Comparison of ENCODE assay signal across 27 cellular contexts in the genomic region with DNA sequence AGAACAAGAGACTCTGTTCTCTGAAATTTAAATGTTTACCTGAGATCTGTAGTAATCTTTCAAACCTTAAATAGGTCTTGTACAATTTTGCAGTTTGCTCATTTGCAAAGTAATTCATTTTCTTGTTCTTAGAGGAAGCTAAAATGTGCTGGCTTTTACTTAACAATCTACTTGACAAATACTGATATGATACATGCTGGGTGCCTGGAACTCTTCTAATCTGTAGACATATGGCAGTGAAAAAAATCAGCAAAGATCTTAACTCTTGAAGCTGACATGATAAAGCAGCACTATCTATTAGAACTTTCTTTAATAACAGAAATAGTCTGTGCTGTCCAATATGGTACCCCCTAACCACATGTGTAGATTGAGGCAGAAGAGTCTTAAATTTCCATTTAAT.
"Had no signal": no experiment of that assay in that cellular context is flagged by ENCODE, and none has a peak within 500 bp of the region (broad histone marks: within the 10 kb centered on the region; RNA-seq: fewer than 3 reads in every experiment).

No MANE protein-coding gene starts in this region.

- H3K27me3 ChIP-seq: left lung, pancreas, stomach, tibial artery, uterus had no signal

- FAIRE-seq: islet of Langerhans, kidney, pancreas had no signal

- H3K36me3 ChIP-seq: left lung, lower lobe of right lung, pancreas, prostate gland, stomach, thoracic aorta, tibial artery, uterus had no signal

- H3K9me3 ChIP-seq: left lung, lower lobe of right lung, pancreas, prostate gland, stomach, thoracic aorta, tibial artery, uterus had no signal

- H3K4me3 ChIP-seq: left lung, lower lobe of right lung, pancreas, prostate gland, skin epidermis, stomach, thoracic aorta, tibial artery, uterus had no signal

- ATAC-seq: left colon; left lung; lower lobe of right lung; naive thymus-derived CD8-positive, alpha-beta T cell; pancreas; right cardiac atrium; sciatic nerve; stimulated activated naive B cell treated with anti-CD40 and anti-IgM and Interleukin-4, amounts not matched to agents 10 μg/mL and 1 μg/mL and 100 μg/mL, for 72 hours; stimulated activated naive CD8-positive, alpha-beta T cell treated with anti-CD3 and anti-CD28 coated beads, Interleukin-15, Interleukin-2, amounts not matched to agents 100 U/mL and 50 U/mL, for 24 hours had no signal

- H3K4me1 ChIP-seq: left lung, lower lobe of right lung, pancreas, prostate gland, stomach, tibial artery, uterus had no signal

- DNase-seq: immature natural killer cell; kidney; left colon; left lung; lower lobe of right lung; mammary epithelial cell; mesenchymal stem cell; naive thymus-derived CD8-positive, alpha-beta T cell; nucleus accumbens; pancreas; posterior cingulate gyrus; retina; right cardiac atrium; stimulated activated CD4-positive, alpha-beta T cell treated with anti-CD3 and anti-CD28 coated beads, Interleukin-12 subunit alpha, Interleukin-12 subunit beta, amount 100 ng/mL, for 4 hours; stimulated activated CD4-positive, alpha-beta T cell treated with anti-CD3 and anti-CD28 coated beads, Interleukin-15, amount 100 ng/mL, for 24 hours; stimulated activated CD4-positive, alpha-beta T cell treated with anti-CD3 and anti-CD28 coated beads, Interleukin-2, amount 100 ng/mL, for 24 hours; stimulated activated CD4-positive, alpha-beta T cell treated with anti-CD3 and anti-CD28 coated beads, Interleukin-4, amount 100 ng/mL, for 1 hour; stimulated activated naive B cell treated with anti-CD40 and anti-IgM and Interleukin-4, amounts not matched to agents 10 μg/mL and 1 μg/mL and 100 μg/mL, for 72 hours; stimulated activated naive CD8-positive, alpha-beta T cell treated with anti-CD3 and anti-CD28 coated beads, Interleukin-15, Interleukin-2, amounts not matched to agents 100 U/mL and 50 U/mL, for 24 hours; stomach; tibial artery; uterus had no signal

- H3K27ac ChIP-seq: left lung, lower lobe of right lung, pancreas, prostate gland, skin epidermis, stomach, thoracic aorta, tibial artery, uterus had no signal
